21 cellular contexts compared by ENCODE assay signal in genomic region chr1:94038511-94038910, GRCh38.
A peak's percentile ranks its signal among the peaks of the same experiment; 100 is the strongest.
DNase-seq lines count a peak whose midpoint lies in the region; ATAC-seq, FAIRE-seq and TF ChIP-seq lines count a peak whose summit lies in the region.
"Had no signal": no experiment of that assay in that cellular context is flagged by ENCODE, and none has a peak within 500 bp of the region (broad histone marks: within the 10 kb centered on the region; RNA-seq: fewer than 3 reads in every experiment).

No MANE protein-coding gene starts in this region.

- TF ChIP-seq CTCF in liver (IDR thresholded peaks at IDR 0.05; ENCODE audit: low read depth, low read length, missing input control) = no peak
- TF ChIP-seq CTCF in HepG2 (CRISPR knock-in tag; IDR thresholded peaks at IDR 0.05) = no peak
- TF ChIP-seq CTCF in fibroblast of lung (conservative IDR thresholded peaks at IDR 0.05 in 1 of 2, IDR thresholded peaks at IDR 0.05 in 1 of 2; ENCODE audit: low read depth in 1 of 2, low read length in 2 of 2) = no peak
- no peak for TF ChIP-seq CTCF in neural progenitor cell (IDR thresholded peaks at IDR 0.05)

- ATAC-seq in HepG2 = no peak
- ATAC-seq: gastroesophageal sphincter had no signal

- no peaks in the 10 kb centered on the region for H3K27me3 ChIP-seq in liver (ENCODE audit: control insufficient read depth in 4 of 4, insufficient read depth in 4 of 4, low read length in 3 of 4)
- H3K27me3 ChIP-seq in HepG2 (ENCODE audit: control insufficient read depth in 1 of 2, insufficient read depth in 2 of 2, low read length in 2 of 2) = no peaks in the 10 kb centered on the region
- peaks cover 11% of the 10 kb centered on the region for H3K27me3 ChIP-seq in fibroblast of lung (ENCODE audit: control insufficient read depth, insufficient read depth, low read length)
- H3K27me3 ChIP-seq in neural progenitor cell = no peaks in the 10 kb centered on the region
- H3K27me3 ChIP-seq: gastroesophageal sphincter, Peyer's patch had no signal

- H3K9me3 Mint-ChIP-seq in neural progenitor cell = no peaks in the 10 kb centered on the region
- H3K9me3 Mint-ChIP-seq: activated naive CD8-positive, alpha-beta T cell treated with anti-CD3 and anti-CD28 coated beads for 36 hours; CD4-positive, alpha-beta memory T cell; memory B cell; nephron; stimulated activated naive CD8-positive, alpha-beta T cell treated with anti-CD3 and anti-CD28 coated beads, Interleukin-15, Interleukin-2, amounts not matched to agents 100 ng/mL and 50 ng/mL, for 24 hours had no signal

- no peaks in the 10 kb centered on the region for H3F3A ChIP-seq in neural progenitor cell (ENCODE audit: low read depth)

- H3K9ac ChIP-seq in liver (ENCODE audit: low read depth in 1 of 2, low read length in 2 of 2) (no peak overlapping the region), HepG2 (ENCODE audit: insufficient read depth, low read depth, low read length) (no peak overlapping the region), fibroblast of lung (ENCODE audit: insufficient read depth, low read length) (no peak overlapping the region), neural progenitor cell (no peak overlapping the region)

- CTCF ChIA-PET in HepG2 (lab: Yijun Ruan, JAX; ENCODE audit: low intra/inter-chr PET ratio, low total read pairs) = interaction anchor here (1.8 kb wide), 1 partner anchor 297 kb away, joined by 17 read pairs; no protein-coding TSS in a partner anchor

- peak overlapping the region; percentile 38 for H3K27ac Mint-ChIP-seq in neural progenitor cell
- H3K27ac Mint-ChIP-seq: activated naive CD8-positive, alpha-beta T cell treated with anti-CD3 and anti-CD28 coated beads for 36 hours; CD4-positive, alpha-beta memory T cell; memory B cell; nephron; stimulated activated naive CD8-positive, alpha-beta T cell treated with anti-CD3 and anti-CD28 coated beads, Interleukin-15, Interleukin-2, amounts not matched to agents 100 ng/mL and 50 ng/mL, for 24 hours had no signal

- H3K4me1 ChIP-seq in liver (ENCODE audit: control insufficient read depth in 4 of 4, insufficient read depth in 4 of 4, low read length in 3 of 4) (no peaks in the 10 kb centered on the region), HepG2 (ENCODE audit: insufficient read depth, low read length) (peaks cover 45% of the 10 kb centered on the region), fibroblast of lung (ENCODE audit: control insufficient read depth, extremely low read depth, insufficient read depth, low read length) (peaks cover 4% of the 10 kb centered on the region), neural progenitor cell (peaks cover 9% of the 10 kb centered on the region)
- H3K4me1 ChIP-seq: Peyer's patch had no signal

- BruUV-seq in HepG2 (replicated peaks; lab: Mats Ljungman, UMichigan) = no TSS peak

- no peak for TF ChIP-seq RAD21 in liver (IDR thresholded peaks at IDR 0.05)
- no peak for TF ChIP-seq RAD21 in HepG2 (CRISPR knock-in tag; IDR thresholded peaks at IDR 0.05)

- peaks cover 7% of the 10 kb centered on the region for H3K4me1 Mint-ChIP-seq in neural progenitor cell
- H3K4me1 Mint-ChIP-seq: CD4-positive, alpha-beta memory T cell had no signal

- no peaks in the 10 kb centered on the region for H3K9me3 ChIP-seq in liver (ENCODE audit: control insufficient read depth in 4 of 4, low read length in 3 of 4)
- H3K9me3 ChIP-seq in HepG2 (ENCODE audit: low read length) = no peaks in the 10 kb centered on the region
- H3K9me3 ChIP-seq in fibroblast of lung (ENCODE audit: control insufficient read depth, insufficient read depth, low read depth, low read length) = no peaks in the 10 kb centered on the region
- H3K9me3 ChIP-seq in neural progenitor cell (ENCODE audit: low read depth) = no peaks in the 10 kb centered on the region
- H3K9me3 ChIP-seq: gastroesophageal sphincter, Peyer's patch had no signal

- no peak for FAIRE-seq in HepG2 (lab: Jason Lieb, UNC)
- FAIRE-seq: H1 had no signal

- no peaks in the 10 kb centered on the region for H3K36me3 Mint-ChIP-seq in neural progenitor cell
- H3K36me3 Mint-ChIP-seq: activated naive CD8-positive, alpha-beta T cell treated with anti-CD3 and anti-CD28 coated beads for 36 hours; CD4-positive, alpha-beta memory T cell; memory B cell had no signal

- WGBS in liver = 71% methylated on average over 3 of the region's 3 CpGs
- WGBS in HepG2 (ENCODE audit: low lambda C conversion rate) = 92% methylated on average over 3 of the region's 3 CpGs

- TF ChIP-seq POLR2A in HepG2 (IDR thresholded peaks at IDR 0.05; ENCODE audit: insufficient read depth in 1 of 2, low read depth in 2 of 2, low read length in 2 of 2) = no peak

- H4K20me1 ChIP-seq in HepG2 (ENCODE audit: insufficient read depth, low read length) (no peaks in the 10 kb centered on the region), fibroblast of lung (ENCODE audit: control insufficient read depth, extremely low read depth, insufficient read depth, low read length) (no peaks in the 10 kb centered on the region), neural progenitor cell (ENCODE audit: low read depth) (no peaks in the 10 kb centered on the region)

- in situ Hi-C loops in HepG2 (cut with HindIII; ENCODE audit: extremely low pct_ligation_motif_present, low pct_unique_long_range_greater_than_20kb) = no loop called here

- H3K36me3 ChIP-seq in liver (ENCODE audit: control insufficient read depth in 4 of 4, insufficient read depth in 3 of 4, low read depth in 1 of 4, low read length in 3 of 4) (no peaks in the 10 kb centered on the region), HepG2 (replicated peaks in 1 of 2; ENCODE audit: control insufficient read depth in 1 of 2, insufficient read depth in 2 of 2, low read length in 2 of 2) (no peaks in the 10 kb centered on the region), fibroblast of lung (ENCODE audit: control insufficient read depth, insufficient read depth, low read length) (no peaks in the 10 kb centered on the region), neural progenitor cell (no peaks in the 10 kb centered on the region)
- H3K36me3 ChIP-seq: gastroesophageal sphincter, Peyer's patch had no signal

- H3K27me3 Mint-ChIP-seq in neural progenitor cell (ENCODE audit: insufficient read depth, low read depth) = no peaks in the 10 kb centered on the region

- H2AFZ ChIP-seq in HepG2 (ENCODE audit: low read length) (no peak overlapping the region), fibroblast of lung (ENCODE audit: low read length) (no peak overlapping the region), neural progenitor cell (replicated peaks) (no peak overlapping the region)

- intact Hi-C loops in HepG2 (cut with micrococcal nuclease; ENCODE audit: unreplicated experiment) = no loop called here

- POLR2A ChIA-PET in HepG2 (lab: Yijun Ruan, JAX) = interaction anchor here (1.5 kb wide), 1 partner anchor 25 kb away, joined by 3 read pairs; no protein-coding TSS in a partner anchor

- H3K79me2 ChIP-seq in HepG2 (ENCODE audit: insufficient read depth, low read length) (no peaks in the 10 kb centered on the region), fibroblast of lung (ENCODE audit: control insufficient read depth, insufficient read depth, low read length) (no peaks in the 10 kb centered on the region), neural progenitor cell (ENCODE audit: low read depth) (no peaks in the 10 kb centered on the region)

- H3K4me2 ChIP-seq in HepG2 (ENCODE audit: low read depth, low read length) (no peak overlapping the region), fibroblast of lung (ENCODE audit: extremely low read depth, insufficient read depth, low read length) (no peak overlapping the region), neural progenitor cell (no peak overlapping the region)

- H3K27ac ChIP-seq in liver (ENCODE audit: low read depth in 1 of 2, low read length in 2 of 2) (peak overlapping the region in 1 of 2 donors; percentile 21), HepG2 (ENCODE audit: extremely low read length, insufficient read depth, low read length) (no peak overlapping the region), fibroblast of lung (ENCODE audit: insufficient read depth, low read length) (no peak overlapping the region), neural progenitor cell (no peak overlapping the region)
- H3K27ac ChIP-seq: Peyer's patch had no signal

- TF ChIP-seq EP300 in HepG2 (IDR thresholded peaks at IDR 0.05; ENCODE audit: low read depth in 2 of 2, low read length in 2 of 2) (no peak), HepG2 (CRISPR knock-in tag; IDR thresholded peaks at IDR 0.05; ENCODE audit: borderline replicate concordance) (no peak)

- H3K4me3 Mint-ChIP-seq in neural progenitor cell = no peak overlapping the region
- H3K4me3 Mint-ChIP-seq: activated naive CD8-positive, alpha-beta T cell treated with anti-CD3 and anti-CD28 coated beads for 36 hours; CD4-positive, alpha-beta memory T cell; memory B cell; nephron; stimulated activated naive CD8-positive, alpha-beta T cell treated with anti-CD3 and anti-CD28 coated beads, Interleukin-15, Interleukin-2, amounts not matched to agents 100 ng/mL and 50 ng/mL, for 24 hours had no signal

- DNase-seq in HepG2 (ENCODE audit: low spot score) = no peak
- DNase-seq in fibroblast of lung (ENCODE audit: low read depth in 2 of 2) = peak; percentile 31 to 49
- DNase-seq in neural progenitor cell (ENCODE audit: low spot score) = peak; percentile 32
- no peak for DNase-seq in NCI-H510A (lab: John Stamatoyannopoulos, UW)
- no peak for DNase-seq in NCI-H446 (lab: John Stamatoyannopoulos, UW)
- no peak for DNase-seq in NCI-H1048 (lab: John Stamatoyannopoulos, UW)
- no peak for DNase-seq in NCI-H2029 treated with DMSO at 0.1 percent for 48 hours (lab: John Stamatoyannopoulos, UW)
- DNase-seq: activated naive CD8-positive, alpha-beta T cell treated with anti-CD3 and anti-CD28 coated beads for 36 hours; caudate nucleus; CD4-positive, alpha-beta memory T cell; DND-41; NCI-H2081; NCI-H526; Peyer's patch; SW 1271 had no signal

- H3K4me3 ChIP-seq in liver (ENCODE audit: low read depth in 1 of 3, low read length in 3 of 3) = no peak overlapping the region
- H3K4me3 ChIP-seq in HepG2 (replicated peaks in 1 of 3; ENCODE audit: insufficient read depth in 1 of 3, low read depth in 2 of 3, low read length in 3 of 3) = no peak overlapping the region
- no peak overlapping the region for H3K4me3 ChIP-seq in fibroblast of lung (replicated peaks in 1 of 4; ENCODE audit: control extremely low read depth in 1 of 4, insufficient read depth in 1 of 4, low read depth in 3 of 4, low read length in 4 of 4)
- no peak overlapping the region for H3K4me3 ChIP-seq in neural progenitor cell
- H3K4me3 ChIP-seq: gastroesophageal sphincter, Peyer's patch had no signal

TF ChIP-seq in liver, 16 proteins besides CTCF, POLR2A, EP300 and RAD21:
- TF ChIP-seq NR2F2 (IDR thresholded peaks at IDR 0.05) (peak; percentile 99), MAX (IDR thresholded peaks at IDR 0.05) (no peak), HNF4A (conservative IDR thresholded peaks at IDR 0.05) (no peak)

TF ChIP-seq in HepG2, 621 proteins besides CTCF, POLR2A, EP300 and RAD21:
- TF ChIP-seq ZFYVE20 (CRISPR knock-in tag; IDR thresholded peaks at IDR 0.05; ENCODE audit: borderline replicate concordance, low read depth) = no peak

Comparison
In these comparisons a context has a peak if more than half of its experiments do, and no peak if none do; other contexts are left out.
1. DNase-seq: peak in fibroblast of lung (2 of 2) and neural progenitor cell (single experiment); none in HepG2 (single experiment), NCI-H510A (single experiment), NCI-H446 (0 of 2), NCI-H1048 (single experiment) and NCI-H2029 treated with DMSO at 0.1 percent for 48 hours (single experiment).